22 cellular contexts compared by ENCODE assay signal in the genomic region with DNA sequence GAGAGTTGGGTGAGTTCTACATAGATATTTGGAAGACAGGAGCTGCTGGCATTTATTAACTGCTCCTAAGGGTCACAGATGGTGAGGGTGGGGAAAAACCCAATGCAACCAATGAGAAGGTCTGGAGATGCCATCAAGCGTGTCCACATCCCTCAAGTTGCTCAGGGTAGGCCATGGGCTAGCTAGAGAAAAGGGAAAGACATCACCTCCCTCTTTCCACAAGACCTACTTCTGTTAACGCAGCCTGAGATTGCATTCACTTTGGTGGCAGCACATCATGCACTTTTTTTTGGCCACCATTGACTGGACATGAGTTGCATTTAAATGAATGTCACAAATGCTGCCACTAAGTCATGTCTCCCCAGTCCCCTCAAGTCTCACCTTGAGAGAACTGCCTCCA.
"Had no signal": no experiment of that assay in that cellular context is flagged by ENCODE, and none has a peak within 500 bp of the region (broad histone marks: within the 10 kb centered on the region; RNA-seq: fewer than 3 reads in every experiment).

No MANE protein-coding gene starts in this region.

- H3K4me2 ChIP-seq: PC-9 had no signal

- H3K9me3 ChIP-seq: Peyer's patch had no signal

- FAIRE-seq: HTR-8/SVneo had no signal

- H3K27me3 ChIP-seq: Peyer's patch, SJSA1 had no signal

- H3K4me1 ChIP-seq: Peyer's patch, SJSA1 had no signal

- H2AFZ ChIP-seq: PC-9 had no signal

- H3K36me3 Mint-ChIP-seq: IgD-negative memory B cell had no signal

- H3K36me3 ChIP-seq: Peyer's patch, SJSA1 had no signal

- H3K27ac ChIP-seq: HL-60, PC-9, Peyer's patch, SJSA1, SK-N-MC had no signal

- H3K4me3 Mint-ChIP-seq: IgD-negative memory B cell had no signal

- DNase-seq: NCI-H1092, NCI-H1105 treated with DMSO at 0.1 percent for 48 hours, NCI-H1417 treated with DMSO at 0.1 percent for 48 hours, NCI-H146, NCI-H1694 treated with DMSO at 0.1 percent for 48 hours, NCI-H1930, NCI-H2081, NCI-H2107, NCI-H2227 treated with DMSO at 0.1 percent for 48 hours, NCI-H524 treated with DMSO at 0.1 percent for 48 hours, NCI-H69, NCI-H774, OCI-M1, PC-9, Peyer's patch, Right ventricle myocardium superior, SIG-M5 had no signal

- H3K27ac Mint-ChIP-seq: IgD-negative memory B cell had no signal

- H3K4me3 ChIP-seq: PC-9, Peyer's patch, SJSA1, SK-N-MC had no signal
